Comparison of ENCODE assay signal across 23 cellular contexts in the genomic region with DNA sequence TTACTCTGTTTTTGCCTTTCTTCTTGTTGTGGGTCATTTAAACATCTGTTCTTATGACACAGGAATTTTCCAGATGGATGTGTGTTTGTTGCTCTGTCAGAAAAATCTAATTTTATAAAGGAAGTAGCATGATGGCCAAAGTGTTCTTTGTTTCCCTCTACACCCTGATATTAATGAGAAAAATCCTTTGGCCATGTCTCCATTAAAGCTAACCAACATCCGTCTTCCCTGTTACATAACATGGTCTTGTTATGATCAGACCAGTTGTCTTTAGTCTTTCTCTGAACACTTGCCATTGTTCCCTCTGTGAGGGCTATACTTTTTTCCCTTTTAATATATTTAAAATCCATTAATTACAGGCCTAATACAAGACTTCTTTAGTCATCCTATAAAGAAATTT.
"Had no signal": no experiment of that assay in that cellular context is flagged by ENCODE, and none has a peak within 500 bp of the region (broad histone marks: within the 10 kb centered on the region; RNA-seq: fewer than 3 reads in every experiment).

No MANE protein-coding gene starts in this region.

- H3K27me3 ChIP-seq: MG63, SJCRH30 had no signal

- H3K27ac ChIP-seq: SJCRH30 had no signal

- H3K9me3 ChIP-seq: MG63, SJCRH30 had no signal

- H3K36me3 ChIP-seq: MG63, SJCRH30 had no signal

- H3K4me1 ChIP-seq: SJCRH30 had no signal

- H3K4me3 ChIP-seq: MG63, SJCRH30 had no signal

- ATAC-seq: HepG2, SK-N-SH treated with all-trans-retinoic acid at 6 μM for 48 hours had no signal

- DNase-seq: IMR-90, Karpas-422, KG1, MG63, NCI-H1092, NCI-H1105 treated with DMSO at 0.1 percent for 48 hours, NCI-H1417 treated with DMSO at 0.1 percent for 48 hours, NCI-H146, NCI-H1694 treated with DMSO at 0.1 percent for 48 hours, NCI-H1930, NCI-H2081, NCI-H2107, NCI-H2227 treated with DMSO at 0.1 percent for 48 hours, NCI-H446, NCI-H510A, NCI-H524 treated with DMSO at 0.1 percent for 48 hours, NCI-H69, NCI-H774, RPMI8226, SHP77 treated with DMSO at 0.1 percent for 48 hours, SJCRH30 had no signal
